In genomic region chr1:160048335-160048734, GRCh38 we compare ENCODE assay signal across 1 cellular context.
TF ChIP-seq lines count a peak whose summit lies in the region.

No MANE protein-coding gene starts in this region.

TF ChIP-seq in H1, 55 proteins besides CTCF, POLR2A, EP300 and RAD21:
- TF ChIP-seq RFX5 (IDR thresholded peaks at IDR 0.05; ENCODE audit: borderline replicate concordance, low read depth, low read length) (no peak), SP1 (IDR thresholded peaks at IDR 0.05; ENCODE audit: low read depth, low read length) (peak; percentile 20; the same call in 1 of the 2 replicates)
